Comparison of ENCODE assay signal across 8 cellular contexts in the genomic region with DNA sequence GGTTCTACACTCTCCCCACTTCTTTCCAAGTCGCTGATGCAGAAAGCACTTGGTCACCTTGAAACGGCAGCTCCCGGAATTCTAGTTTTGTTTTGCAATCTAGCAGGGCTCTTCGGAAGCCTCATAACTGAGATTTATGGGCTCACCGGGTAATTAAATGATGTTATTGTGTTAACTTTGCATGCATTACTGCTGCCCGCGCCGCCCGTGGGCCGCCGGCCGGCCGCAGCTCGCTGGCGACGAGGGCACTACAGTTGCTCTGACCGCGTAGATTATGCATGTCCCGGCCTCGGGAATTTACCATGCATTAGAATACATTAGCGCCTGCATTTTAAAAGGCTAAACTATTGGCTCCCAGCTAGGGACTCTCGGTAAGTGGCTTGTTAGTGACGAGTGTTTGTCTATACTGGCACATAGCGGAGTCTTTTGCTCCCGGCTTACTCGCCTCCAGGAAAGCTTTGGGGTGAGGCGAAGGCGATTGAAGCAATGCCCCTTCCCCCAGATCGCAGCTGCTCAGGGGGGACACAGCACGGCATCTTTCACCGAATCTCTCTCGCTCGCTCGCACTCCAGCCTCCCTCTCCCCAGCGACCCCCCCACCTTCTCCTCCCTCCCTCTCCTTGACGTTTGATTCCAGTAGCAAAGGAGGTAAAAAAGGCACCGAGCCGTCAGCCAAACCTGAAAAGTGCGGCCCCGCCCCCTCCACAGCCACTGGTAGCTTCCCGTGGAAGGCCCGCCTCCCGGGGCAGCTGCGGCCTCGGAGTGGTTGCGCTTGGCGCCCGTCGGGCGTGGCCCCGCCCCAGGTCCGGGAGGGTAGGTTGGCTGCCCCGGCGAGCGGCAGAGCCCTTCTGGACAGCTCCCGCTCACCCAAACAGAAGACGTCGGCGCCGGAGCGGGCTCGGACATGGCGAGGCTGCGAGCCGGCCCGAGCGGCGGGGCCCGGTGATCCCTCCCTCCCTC. TPM values are rescaled to one million over a fixed set of nuclear protein-coding genes. Genes with fewer than 3 reads are reported as not detected.
A peak's percentile ranks its signal among the peaks of the same experiment; 100 is the strongest.
DNase-seq lines count a peak whose midpoint lies in the region; ATAC-seq, FAIRE-seq and TF ChIP-seq lines count a peak whose summit lies in the region.

A gene (plus strand): TSS at position 839 of the 959 bp plus-strand sequence. CDS start 343 bp downstream, outside the sequence.

- WGBS in small intestine, 3 donors: 0 to 2% (median 1%) methylated on average over 56 to 69 of the region's 69 CpGs

- H3K9me3 Mint-ChIP-seq in WTC11: no peaks in the 10 kb centered on the region

- peaks cover 0 to 3% of the 10 kb centered on the region in 2 donors for H3K36me3 ChIP-seq in small intestine (ENCODE audit: control insufficient read depth in 2 of 2, insufficient read depth in 2 of 2, low read length in 2 of 2)

- no peak within 1 kb of the TSS for H3K27ac Mint-ChIP-seq in WTC11

- DNase-seq in DMS79 treated with DMSO at 0.1 percent for 48 hours (lab: John Stamatoyannopoulos, UW): peak; percentile 90
- DNase-seq in NCI-H2196 (lab: John Stamatoyannopoulos, UW; ENCODE audit: unreplicated experiment): peak; percentile 97
- DNase-seq in WTC11 (ENCODE audit: low spot score): peak; percentile 99
- peak; percentile 35 for DNase-seq in central memory CD4-positive, alpha-beta T cell
- DNase-seq in iris pigment epithelial cell (ENCODE audit: low read depth): peak; percentile 92
- DNase-seq in small intestine: peak; percentile 97

- H3K27me3 Mint-ChIP-seq in WTC11 (ENCODE audit: low read depth): peaks cover 99% of the 10 kb centered on the region

- H3K27me3 ChIP-seq in small intestine (ENCODE audit: control insufficient read depth in 2 of 2, insufficient read depth in 2 of 2, low read length in 2 of 2): peaks cover 0 to 56% of the 10 kb centered on the region in 2 donors

- CTCF ChIA-PET in WTC11 (lab: Charles Lee): interaction anchor here (0.5 to 1.6 kb wide), 14 partner anchors 11 to 1873 kb away, joined by 3 to 9 read pairs (median 4); no protein-coding TSS in a partner anchor

- POLR2A ChIA-PET in WTC11 (lab: Charles Lee): interaction anchor here (0.6 to 1.2 kb wide), 3 partner anchors 15 to 323 kb away, joined by 3 to 4 read pairs (median 4); no protein-coding TSS in a partner anchor

- H3K27ac ChIP-seq in small intestine (ENCODE audit: low read depth in 1 of 2, low read length in 1 of 2): peak within 1 kb of the TSS; percentile 89 to 93

- H3K36me3 Mint-ChIP-seq in WTC11: no peaks in the 10 kb centered on the region

- FAIRE-seq in small intestine (lab: Jason Lieb, UNC): no peak

- no peak for TF ChIP-seq CTCF in WTC11 (IDR thresholded peaks at IDR 0.05)

- H3K9me3 ChIP-seq in small intestine (ENCODE audit: control insufficient read depth, low read depth): no peaks in the 10 kb centered on the region

- peak within 1 kb of the TSS; percentile 83 for H3K4me3 Mint-ChIP-seq in WTC11

- H3K4me3 ChIP-seq in small intestine (ENCODE audit: low read depth in 1 of 2, low read length in 2 of 2): peak within 1 kb of the TSS; percentile 13 to 86

- no peaks in the 10 kb centered on the region for H3K4me1 ChIP-seq in small intestine (ENCODE audit: control insufficient read depth in 2 of 2, insufficient read depth in 1 of 2, low read depth in 1 of 2, low read length in 1 of 2)

- H3K4me1 Mint-ChIP-seq in WTC11: peaks cover 78% of the 10 kb centered on the region

- ATAC-seq in HG02938 (IDR thresholded peaks at IDR 0.05; ENCODE audit: unreplicated experiment) (peak; percentile 69), WTC11 (peak; percentile 82), GM19467 (IDR thresholded peaks at IDR 0.05; ENCODE audit: unreplicated experiment) (no peak)

TF ChIP-seq in WTC11, 78 proteins besides CTCF, POLR2A, EP300 and RAD21 (continues in another document):
- TF ChIP-seq MYBL2 (CRISPR knock-in tag; IDR thresholded peaks at IDR 0.05) (no peak), NFE2L1 (CRISPR knock-in tag; IDR thresholded peaks at IDR 0.05) (peak; percentile 37; the same call in 1 of the 2 replicates), RELA (CRISPR knock-in tag; IDR thresholded peaks at IDR 0.05; ENCODE audit: borderline replicate concordance) (no peak), ZNF416 (CRISPR knock-in tag; IDR thresholded peaks at IDR 0.05) (no peak), ZNF396 (CRISPR knock-in tag; IDR thresholded peaks at IDR 0.05; ENCODE audit: borderline replicate concordance) (no peak), SP1 (CRISPR knock-in tag; conservative IDR thresholded peaks at IDR 0.05) (peak; percentile 97), NFYB (CRISPR knock-in tag; conservative IDR thresholded peaks at IDR 0.05; ENCODE audit: low read depth) (peak; percentile 94), GABPB1 (CRISPR knock-in tag; IDR thresholded peaks at IDR 0.05) (0 out of 2 replicates have a peak, but pooled peaks have one; percentile 21), JAZF1 (CRISPR knock-in tag; IDR thresholded peaks at IDR 0.05) (no peak), MXD4 (CRISPR knock-in tag; IDR thresholded peaks at IDR 0.05; ENCODE audit: borderline replicate concordance) (no peak)
- TF ChIP-seq, protein P1, sequence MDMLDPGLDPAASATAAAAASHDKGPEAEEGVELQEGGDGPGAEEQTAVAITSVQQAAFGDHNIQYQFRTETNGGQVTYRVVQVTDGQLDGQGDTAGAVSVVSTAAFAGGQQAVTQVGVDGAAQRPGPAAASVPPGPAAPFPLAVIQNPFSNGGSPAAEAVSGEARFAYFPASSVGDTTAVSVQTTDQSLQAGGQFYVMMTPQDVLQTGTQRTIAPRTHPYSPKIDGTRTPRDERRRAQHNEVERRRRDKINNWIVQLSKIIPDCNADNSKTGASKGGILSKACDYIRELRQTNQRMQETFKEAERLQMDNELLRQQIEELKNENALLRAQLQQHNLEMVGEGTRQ (CRISPR knock-in tag; IDR thresholded peaks at IDR 0.05): no peak
- TF ChIP-seq, protein P2, sequence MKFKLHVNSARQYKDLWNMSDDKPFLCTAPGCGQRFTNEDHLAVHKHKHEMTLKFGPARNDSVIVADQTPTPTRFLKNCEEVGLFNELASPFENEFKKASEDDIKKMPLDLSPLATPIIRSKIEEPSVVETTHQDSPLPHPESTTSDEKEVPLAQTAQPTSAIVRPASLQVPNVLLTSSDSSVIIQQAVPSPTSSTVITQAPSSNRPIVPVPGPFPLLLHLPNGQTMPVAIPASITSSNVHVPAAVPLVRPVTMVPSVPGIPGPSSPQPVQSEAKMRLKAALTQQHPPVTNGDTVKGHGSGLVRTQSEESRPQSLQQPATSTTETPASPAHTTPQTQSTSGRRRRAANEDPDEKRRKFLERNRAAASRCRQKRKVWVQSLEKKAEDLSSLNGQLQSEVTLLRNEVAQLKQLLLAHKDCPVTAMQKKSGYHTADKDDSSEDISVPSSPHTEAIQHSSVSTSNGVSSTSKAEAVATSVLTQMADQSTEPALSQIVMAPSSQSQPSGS (CRISPR knock-in tag; IDR thresholded peaks at IDR 0.05; ENCODE audit: borderline replicate concordance, low read depth): no peak
- TF ChIP-seq, protein P3, sequence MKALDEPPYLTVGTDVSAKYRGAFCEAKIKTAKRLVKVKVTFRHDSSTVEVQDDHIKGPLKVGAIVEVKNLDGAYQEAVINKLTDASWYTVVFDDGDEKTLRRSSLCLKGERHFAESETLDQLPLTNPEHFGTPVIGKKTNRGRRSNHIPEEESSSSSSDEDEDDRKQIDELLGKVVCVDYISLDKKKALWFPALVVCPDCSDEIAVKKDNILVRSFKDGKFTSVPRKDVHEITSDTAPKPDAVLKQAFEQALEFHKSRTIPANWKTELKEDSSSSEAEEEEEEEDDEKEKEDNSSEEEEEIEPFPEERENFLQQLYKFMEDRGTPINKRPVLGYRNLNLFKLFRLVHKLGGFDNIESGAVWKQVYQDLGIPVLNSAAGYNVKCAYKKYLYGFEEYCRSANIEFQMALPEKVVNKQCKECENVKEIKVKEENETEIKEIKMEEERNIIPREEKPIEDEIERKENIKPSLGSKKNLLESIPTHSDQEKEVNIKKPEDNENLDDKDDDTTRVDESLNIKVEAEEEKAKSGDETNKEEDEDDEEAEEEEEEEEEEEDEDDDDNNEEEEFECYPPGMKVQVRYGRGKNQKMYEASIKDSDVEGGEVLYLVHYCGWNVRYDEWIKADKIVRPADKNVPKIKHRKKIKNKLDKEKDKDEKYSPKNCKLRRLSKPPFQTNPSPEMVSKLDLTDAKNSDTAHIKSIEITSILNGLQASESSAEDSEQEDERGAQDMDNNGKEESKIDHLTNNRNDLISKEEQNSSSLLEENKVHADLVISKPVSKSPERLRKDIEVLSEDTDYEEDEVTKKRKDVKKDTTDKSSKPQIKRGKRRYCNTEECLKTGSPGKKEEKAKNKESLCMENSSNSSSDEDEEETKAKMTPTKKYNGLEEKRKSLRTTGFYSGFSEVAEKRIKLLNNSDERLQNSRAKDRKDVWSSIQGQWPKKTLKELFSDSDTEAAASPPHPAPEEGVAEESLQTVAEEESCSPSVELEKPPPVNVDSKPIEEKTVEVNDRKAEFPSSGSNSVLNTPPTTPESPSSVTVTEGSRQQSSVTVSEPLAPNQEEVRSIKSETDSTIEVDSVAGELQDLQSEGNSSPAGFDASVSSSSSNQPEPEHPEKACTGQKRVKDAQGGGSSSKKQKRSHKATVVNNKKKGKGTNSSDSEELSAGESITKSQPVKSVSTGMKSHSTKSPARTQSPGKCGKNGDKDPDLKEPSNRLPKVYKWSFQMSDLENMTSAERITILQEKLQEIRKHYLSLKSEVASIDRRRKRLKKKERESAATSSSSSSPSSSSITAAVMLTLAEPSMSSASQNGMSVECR (CRISPR knock-in tag; IDR thresholded peaks at IDR 0.05; ENCODE audit: borderline replicate concordance): 0 out of 2 replicates have a peak, but pooled peaks have one; percentile 42
- TF ChIP-seq, protein P4, sequence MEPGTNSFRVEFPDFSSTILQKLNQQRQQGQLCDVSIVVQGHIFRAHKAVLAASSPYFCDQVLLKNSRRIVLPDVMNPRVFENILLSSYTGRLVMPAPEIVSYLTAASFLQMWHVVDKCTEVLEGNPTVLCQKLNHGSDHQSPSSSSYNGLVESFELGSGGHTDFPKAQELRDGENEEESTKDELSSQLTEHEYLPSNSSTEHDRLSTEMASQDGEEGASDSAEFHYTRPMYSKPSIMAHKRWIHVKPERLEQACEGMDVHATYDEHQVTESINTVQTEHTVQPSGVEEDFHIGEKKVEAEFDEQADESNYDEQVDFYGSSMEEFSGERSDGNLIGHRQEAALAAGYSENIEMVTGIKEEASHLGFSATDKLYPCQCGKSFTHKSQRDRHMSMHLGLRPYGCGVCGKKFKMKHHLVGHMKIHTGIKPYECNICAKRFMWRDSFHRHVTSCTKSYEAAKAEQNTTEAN (CRISPR knock-in tag; IDR thresholded peaks at IDR 0.05): no peak

RNA-seq across cellular contexts. Expression of the gene that starts here (rescaled TPM):
- total RNA-seq in WTC11 (2021): 0.87 to 1.9 TPM (median 1.6 TPM) in 3 replicates
- polyA plus RNA-seq in small intestine: 1 to 10 TPM; 6.5 to 9.2 (median 6.9) TPM

Comparison
In these comparisons a context has a peak if more than half of its experiments do, and no peak if none do; other contexts are left out.
1. DNase-seq: peak in every context shown above with its lines; median percentile 99 in WTC11; 97 in NCI-H2196; 97 in small intestine; 92 in iris pigment epithelial cell; 90 in DMS79 treated with DMSO at 0.1 percent for 48 hours; 35 in central memory CD4-positive, alpha-beta T cell.